Comparison of ENCODE assay signal across 18 cellular contexts in the genomic region with DNA sequence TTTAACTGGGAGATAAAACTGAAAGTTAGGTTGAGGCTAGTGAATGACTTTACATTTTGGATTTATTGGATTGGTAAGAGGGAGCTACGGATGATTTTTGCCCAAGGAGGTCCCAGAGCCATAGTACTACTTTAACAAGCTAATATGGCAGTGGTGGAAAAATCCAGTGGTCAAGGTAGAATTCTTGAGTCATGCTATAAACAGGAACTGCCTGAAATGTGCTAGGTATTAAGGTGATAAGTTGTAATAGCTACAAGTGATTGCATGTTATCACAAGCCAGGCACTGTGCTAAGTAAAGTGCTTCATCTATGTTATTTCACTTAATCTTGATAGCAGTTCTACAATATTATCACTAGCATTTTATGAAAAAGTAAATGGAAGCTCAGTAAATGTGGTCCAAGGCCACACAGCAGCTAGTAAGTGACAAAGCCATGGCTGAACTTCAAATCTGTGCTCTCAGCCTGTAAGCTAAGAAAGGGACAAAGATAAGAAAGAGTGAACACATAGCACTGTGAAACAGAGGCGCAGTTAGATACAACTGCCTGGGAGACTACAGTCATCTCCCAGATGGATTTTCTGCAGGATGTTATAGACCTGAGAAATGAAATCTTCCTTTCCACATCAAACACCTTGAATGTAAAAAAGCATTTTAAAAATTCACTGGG.
"Had no signal": no experiment of that assay in that cellular context is flagged by ENCODE, and none has a peak within 500 bp of the region (broad histone marks: within the 10 kb centered on the region; RNA-seq: fewer than 3 reads in every experiment).

No MANE protein-coding gene starts in this region.

- H3K4me3 ChIP-seq: colonic mucosa, mucosa of descending colon, sigmoid colon, skin epidermis, stomach had no signal

- ATAC-seq: mucosa of descending colon; naive thymus-derived CD8-positive, alpha-beta T cell had no signal

- FAIRE-seq: kidney had no signal

- DNase-seq: colonic mucosa; dermis blood vessel endothelial cell; erythroblast; foreskin melanocyte; immature natural killer cell; kidney; left cardiac atrium; mucosa of descending colon; naive thymus-derived CD8-positive, alpha-beta T cell; posterior cingulate gyrus; sigmoid colon; stimulated activated CD4-positive, alpha-beta T cell treated with anti-CD3 and anti-CD28 coated beads, Interleukin-2, amount 100 ng/mL, for 24 hours; stimulated activated CD4-positive, alpha-beta T cell treated with anti-CD3 and anti-CD28 coated beads, Interleukin-4, amount 100 ng/mL, for 4 hours; stimulated activated naive CD4-positive, alpha-beta T cell; stomach; substantia nigra; trophoblast cell had no signal
